Comparison of ENCODE assay signal across 1 cellular context in the genomic region with DNA sequence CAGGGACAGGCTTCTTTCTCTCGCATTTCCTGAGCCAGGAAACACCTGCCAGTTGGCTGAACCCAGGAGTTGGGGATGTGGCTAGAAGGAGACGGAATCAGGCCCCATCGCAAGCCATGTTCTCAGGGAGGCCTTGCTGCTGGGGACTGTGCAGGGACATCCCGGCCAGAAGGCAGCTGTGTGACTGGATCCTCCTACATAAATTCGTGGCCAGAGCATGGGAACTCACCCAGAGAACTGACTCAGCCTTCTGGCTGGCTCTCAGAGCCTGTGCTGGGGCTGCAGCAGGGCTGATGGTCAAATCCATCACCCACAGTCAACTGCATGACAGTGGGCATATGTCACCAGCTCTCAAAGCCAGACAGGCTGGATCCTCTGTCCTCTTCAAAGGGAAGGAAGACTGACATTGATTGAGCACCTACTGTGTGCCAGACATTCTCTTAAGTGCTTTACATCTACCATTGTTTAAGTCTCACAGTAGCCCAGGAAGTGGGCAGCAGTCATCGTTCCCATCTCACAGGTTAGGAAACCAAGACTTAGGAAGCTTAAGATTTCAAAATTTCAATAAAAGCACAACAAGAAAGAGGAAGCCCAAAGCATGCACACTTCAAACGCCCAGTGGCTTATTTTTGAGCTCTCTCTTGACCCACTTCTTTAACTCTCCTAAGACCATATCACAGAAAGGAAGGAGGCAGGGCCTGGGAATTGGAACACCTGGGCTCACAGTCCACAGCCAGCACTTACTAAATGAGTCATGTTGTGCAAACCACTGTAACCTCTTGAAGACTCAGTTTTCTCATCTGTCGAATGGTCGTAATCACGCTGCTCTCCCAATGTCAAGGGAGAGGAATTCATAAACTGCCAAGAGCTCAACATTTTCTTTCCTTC.
TF ChIP-seq lines count a peak whose summit lies in the region.

No MANE protein-coding gene starts in this region.

TF ChIP-seq in GM12891, 5 proteins besides CTCF, POLR2A, EP300 and RAD21:
- peak; percentile 47; the same call in 1 of the 2 replicates for TF ChIP-seq SPI1 (IDR thresholded peaks at IDR 0.05; ENCODE audit: low read depth, low read length)
- no peak for TF ChIP-seq POLR2AphosphoS5 (IDR thresholded peaks at IDR 0.05; ENCODE audit: low read depth, low read length)
- TF ChIP-seq PAX5 (IDR thresholded peaks at IDR 0.05; ENCODE audit: insufficient read depth, low read length, severe bottlenecking) = no peak
- no peak for TF ChIP-seq TAF1 (IDR thresholded peaks at IDR 0.05; ENCODE audit: low read depth, low read length)
- no peak for TF ChIP-seq POU2F2 (IDR thresholded peaks at IDR 0.05; ENCODE audit: low read depth, low read length)
